In the genomic region with DNA sequence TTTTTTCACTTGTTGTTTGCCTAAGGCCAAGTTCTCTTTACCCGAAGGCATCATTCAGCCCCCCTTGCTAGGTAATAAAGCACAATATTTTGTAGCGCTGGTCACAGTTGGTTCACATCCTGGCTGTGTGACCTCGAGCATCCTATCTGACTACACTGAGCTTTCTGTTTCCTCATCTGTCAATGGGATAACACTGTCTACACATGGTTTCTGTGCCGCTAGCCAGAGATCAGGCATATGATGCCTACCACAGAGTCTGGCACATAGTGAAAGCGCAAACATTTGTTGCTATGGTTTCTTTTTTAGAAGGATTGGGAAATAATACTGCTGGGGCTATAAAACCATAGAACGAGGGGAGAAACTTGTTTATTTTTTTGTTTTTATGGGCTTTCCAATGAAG, we compare ENCODE assay signal across 28 cellular contexts.
"Had no signal": no experiment of that assay in that cellular context is flagged by ENCODE, and none has a peak within 500 bp of the region (broad histone marks: within the 10 kb centered on the region; RNA-seq: fewer than 3 reads in every experiment).

No MANE protein-coding gene starts in this region.

- FAIRE-seq: urothelium cell line had no signal

- H3K4me3 ChIP-seq: ascending aorta, cardiac muscle cell, coronary artery, esophagus squamous epithelium, gastrocnemius medialis, hepatocyte, right lobe of liver, testis, transverse colon had no signal

- H3K36me3 ChIP-seq: ascending aorta, cardiac muscle cell, esophagus squamous epithelium, gastrocnemius medialis, right lobe of liver, transverse colon had no signal

- H3K9me3 ChIP-seq: ascending aorta, esophagus squamous epithelium, gastrocnemius medialis, right lobe of liver, testis, transverse colon had no signal

- ATAC-seq: naive thymus-derived CD8-positive, alpha-beta T cell; stimulated activated naive CD8-positive, alpha-beta T cell treated with anti-CD3 and anti-CD28 coated beads, Interleukin-15, Interleukin-2, amounts not matched to agents 100 U/mL and 50 U/mL, for 24 hours had no signal

- H3K27ac ChIP-seq: ascending aorta, cardiac muscle cell, coronary artery, epithelial cell of prostate, esophagus squamous epithelium, hepatocyte, right lobe of liver, testis, transverse colon, VCaP had no signal

- DNase-seq: activated CD4-positive, alpha-beta T cell treated with anti-CD3 and anti-CD28 coated beads for 48 hours; activated CD4-positive, alpha-beta T cell treated with anti-CD3 and anti-CD28 coated beads, Interleukin-2, amount 50 U/mL, for 48 hours; activated CD8-positive, alpha-beta memory T cell treated with anti-CD3 and anti-CD28 coated beads for 24 hours; activated effector memory CD4-positive, alpha-beta T cell treated with anti-CD3 and anti-CD28 coated beads, Interleukin-2, amount 50 U/mL, for 16 hours; activated naive CD4-positive, alpha-beta T cell treated with anti-CD3 and anti-CD28 coated beads, Interleukin-2, amount 10 ng/mL, durations not matched to agents 7 days and 5 days; activated naive CD8-positive, alpha-beta T cell treated with anti-CD3 and anti-CD28 coated beads, Interleukin-2, amount 10 ng/mL, durations not matched to agents 7 days and 5 days; cerebellar nuclear complex; endodermal cell; esophagus squamous epithelium; gastrocnemius medialis; islet precursor cell; midbrain; naive thymus-derived CD8-positive, alpha-beta T cell; nucleus accumbens; posterior cingulate gyrus; right lobe of liver; stimulated activated CD4-positive, alpha-beta T cell treated with anti-CD3 and anti-CD28 coated beads, Interleukin-2, amount 100 ng/mL, for 48 hours; stimulated activated naive CD8-positive, alpha-beta T cell treated with anti-CD3 and anti-CD28 coated beads, Interleukin-15, Interleukin-2, amounts not matched to agents 100 U/mL and 50 U/mL, for 24 hours; T-helper 1 cell; testis; transverse colon had no signal

- H3K27me3 ChIP-seq: ascending aorta, cardiac muscle cell, esophagus squamous epithelium, gastrocnemius medialis, hepatocyte, right lobe of liver, testis, transverse colon had no signal

- H3K4me1 ChIP-seq: esophagus squamous epithelium, testis had no signal
